31 cellular contexts compared by ENCODE assay signal in the genomic region with DNA sequence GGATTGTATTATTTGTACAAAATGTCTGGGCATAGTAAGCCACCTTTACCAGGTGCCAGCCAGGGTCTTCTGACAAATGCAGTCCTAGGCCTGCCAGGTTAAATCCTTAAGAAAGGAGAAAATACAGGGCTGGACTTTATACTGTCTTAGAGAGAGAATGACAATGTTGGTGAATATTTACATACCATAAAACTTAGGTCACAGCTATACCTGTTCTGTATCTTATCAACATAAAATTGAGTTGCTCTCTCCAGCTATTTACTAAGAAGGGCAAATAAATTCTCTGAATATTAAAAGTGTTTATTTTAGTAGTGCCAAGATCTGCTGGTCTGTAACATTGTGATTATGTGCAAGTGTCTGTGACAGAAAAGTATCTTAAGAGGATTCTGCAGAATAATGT.
"Had no signal": no experiment of that assay in that cellular context is flagged by ENCODE, and none has a peak within 500 bp of the region (broad histone marks: within the 10 kb centered on the region; RNA-seq: fewer than 3 reads in every experiment).

No MANE protein-coding gene starts in this region.

- H3K36me3 ChIP-seq: adrenal gland, WERI-Rb-1 had no signal

- H3K36me3 Mint-ChIP-seq: activated CD8-positive, alpha-beta memory T cell treated with anti-CD3 and anti-CD28 coated beads, Interleukin-2, amount 10 ng/mL, durations not matched to agents 7 days and 5 days; activated naive CD4-positive, alpha-beta T cell treated with anti-CD3 and anti-CD28 coated beads, Interleukin-2, amount 50 U/mL, for 24 hours; activated naive CD8-positive, alpha-beta T cell treated with anti-CD3 and anti-CD28 coated beads for 36 hours had no signal

- H3K9me3 Mint-ChIP-seq: activated CD8-positive, alpha-beta T cell treated with anti-CD3 and anti-CD28 coated beads for 36 hours had no signal

- H3K9me3 ChIP-seq: adrenal gland, body of pancreas had no signal

- H3K27ac ChIP-seq: adrenal gland, body of pancreas, WERI-Rb-1 had no signal

- H3K4me3 Mint-ChIP-seq: activated B cell treated with CpG ODN at 0.5 μM for 24 hours; activated CD8-positive, alpha-beta memory T cell treated with anti-CD3 and anti-CD28 coated beads, Interleukin-2, amount 10 ng/mL, durations not matched to agents 7 days and 5 days; activated CD8-positive, alpha-beta T cell treated with anti-CD3 and anti-CD28 coated beads for 36 hours; activated naive CD4-positive, alpha-beta T cell treated with anti-CD3 and anti-CD28 coated beads for 36 hours; activated naive CD4-positive, alpha-beta T cell treated with anti-CD3 and anti-CD28 coated beads, Interleukin-2, amount 50 U/mL, for 24 hours; activated naive CD8-positive, alpha-beta T cell treated with anti-CD3 and anti-CD28 coated beads for 36 hours; activated naive CD8-positive, alpha-beta T cell treated with anti-CD3 and anti-CD28 coated beads, Interleukin-2, amount 50 U/mL, for 24 hours; activated T-helper 1 cell treated with anti-CD3 and anti-CD28 coated beads, Interleukin-12 subunit alpha, Interleukin-12 subunit beta, Interleukin-2, Interleukin-4 antibody, amounts not matched to agents 30 ng/mL and 10 ng/mL and 1 ng/mL, durations not matched to agents 14 hours and 24 hours and 36 hours; T-helper 17 cell; T-helper 2 cell treated with Interferon-gamma antibody and Interleukin-4, amounts not matched to agents 5 μg/mL and 100 μg/mL, for 36 hours had no signal

- H3K4me1 ChIP-seq: adrenal gland, body of pancreas had no signal

- H3K27ac Mint-ChIP-seq: activated B cell treated with CpG ODN at 0.5 μM for 24 hours; activated CD8-positive, alpha-beta memory T cell treated with anti-CD3 and anti-CD28 coated beads, Interleukin-2, amount 10 ng/mL, durations not matched to agents 7 days and 5 days; activated CD8-positive, alpha-beta T cell treated with anti-CD3 and anti-CD28 coated beads for 36 hours; activated naive CD4-positive, alpha-beta T cell treated with anti-CD3 and anti-CD28 coated beads for 36 hours; activated naive CD4-positive, alpha-beta T cell treated with anti-CD3 and anti-CD28 coated beads, Interleukin-2, amount 50 U/mL, for 24 hours; activated naive CD8-positive, alpha-beta T cell treated with anti-CD3 and anti-CD28 coated beads for 36 hours; activated naive CD8-positive, alpha-beta T cell treated with anti-CD3 and anti-CD28 coated beads, Interleukin-2, amount 50 U/mL, for 24 hours; activated T-helper 1 cell treated with anti-CD3 and anti-CD28 coated beads, Interleukin-12 subunit alpha, Interleukin-12 subunit beta, Interleukin-2, Interleukin-4 antibody, amounts not matched to agents 30 ng/mL and 10 ng/mL and 1 ng/mL, durations not matched to agents 14 hours and 24 hours and 36 hours; activated T-helper 2 cell treated with anti-CD3 and anti-CD28 coated beads, Interferon-gamma antibody, Interleukin-2, Interleukin-4, amounts not matched to agents 10 μg/mL and 5 μg/mL and 100 μg/mL, durations not matched to agents 14 hours and 24 hours and 36 hours; T-helper 17 cell; T-helper 2 cell treated with Interferon-gamma antibody and Interleukin-4, amounts not matched to agents 5 μg/mL and 100 μg/mL, for 36 hours had no signal

- H3K4me3 ChIP-seq: adrenal gland, body of pancreas had no signal

- H3K27me3 ChIP-seq: adrenal gland, body of pancreas had no signal

- ATAC-seq: activated CD4-positive, CD25-positive, alpha-beta regulatory T cell treated with anti-CD3 and anti-CD28 coated beads, Interleukin-2, amount 50 U/mL, for 24 hours; activated CD8-positive, alpha-beta memory T cell treated with anti-CD3 and anti-CD28 coated beads, Interleukin-2, amount 10 ng/mL, durations not matched to agents 7 days and 5 days; activated CD8-positive, alpha-beta T cell treated with anti-CD3 and anti-CD28 coated beads for 36 hours; activated naive CD8-positive, alpha-beta T cell treated with anti-CD3 and anti-CD28 coated beads, Interleukin-2, amount 50 U/mL, for 24 hours; body of pancreas; esophagus mucosa; T-helper 17 cell had no signal

- H3K27me3 Mint-ChIP-seq: activated B cell treated with CpG ODN at 0.5 μM for 24 hours; activated CD8-positive, alpha-beta memory T cell treated with anti-CD3 and anti-CD28 coated beads, Interleukin-2, amount 10 ng/mL, durations not matched to agents 7 days and 5 days; activated CD8-positive, alpha-beta T cell treated with anti-CD3 and anti-CD28 coated beads for 36 hours; activated naive CD4-positive, alpha-beta T cell treated with anti-CD3 and anti-CD28 coated beads, Interleukin-2, amount 50 U/mL, for 24 hours; activated naive CD8-positive, alpha-beta T cell treated with anti-CD3 and anti-CD28 coated beads for 36 hours; activated naive CD8-positive, alpha-beta T cell treated with anti-CD3 and anti-CD28 coated beads, Interleukin-2, amount 50 U/mL, for 24 hours; T-helper 17 cell had no signal

- H3K4me1 Mint-ChIP-seq: activated B cell treated with CpG ODN at 0.5 μM for 24 hours; activated CD8-positive, alpha-beta memory T cell treated with anti-CD3 and anti-CD28 coated beads, Interleukin-2, amount 10 ng/mL, durations not matched to agents 7 days and 5 days; activated naive CD4-positive, alpha-beta T cell treated with anti-CD3 and anti-CD28 coated beads, Interleukin-2, amount 50 U/mL, for 24 hours; activated naive CD8-positive, alpha-beta T cell treated with anti-CD3 and anti-CD28 coated beads for 36 hours; activated naive CD8-positive, alpha-beta T cell treated with anti-CD3 and anti-CD28 coated beads, Interleukin-2, amount 50 U/mL, for 24 hours; T-helper 17 cell had no signal

- DNase-seq: activated B cell treated with CpG ODN at 0.5 μM for 24 hours; activated CD4-positive, alpha-beta T cell treated with anti-CD3 and anti-CD28 coated beads for 48 hours; activated CD4-positive, alpha-beta T cell treated with anti-CD3 and anti-CD28 coated beads, Interleukin-2, amount 50 U/mL, for 1 hour; activated CD4-positive, alpha-beta T cell treated with anti-CD3 and anti-CD28 coated beads, Interleukin-2, amount 50 U/mL, for 48 hours; activated CD8-positive, alpha-beta memory T cell treated with anti-CD3 and anti-CD28 coated beads, Interleukin-2, amount 10 ng/mL, durations not matched to agents 7 days and 5 days; activated CD8-positive, alpha-beta memory T cell treated with anti-CD3 and anti-CD28 coated beads, Interleukin-2, amount 50 U/mL, for 4 hours; activated CD8-positive, alpha-beta T cell treated with anti-CD3 and anti-CD28 coated beads for 36 hours; activated effector memory CD4-positive, alpha-beta T cell treated with anti-CD3 and anti-CD28 coated beads, Interleukin-2, amount 50 U/mL, for 16 hours; activated naive CD4-positive, alpha-beta T cell treated with anti-CD3 and anti-CD28 coated beads for 36 hours; activated naive CD8-positive, alpha-beta T cell treated with anti-CD3 and anti-CD28 coated beads for 36 hours; activated naive CD8-positive, alpha-beta T cell treated with anti-CD3 and anti-CD28 coated beads, Interleukin-2, amount 50 U/mL, for 24 hours; activated T-cell treated with anti-CD3 and anti-CD28 coated beads, Interleukin-2, amount 50 U/mL, for 1 hour; activated T-cell treated with anti-CD3 and anti-CD28 coated beads, Interleukin-2, amount 50 U/mL, for 48 hours; adrenal gland; amygdala; aorta; body of pancreas; caudate nucleus; effector CD8-positive, alpha-beta T cell; foreskin fibroblast; head of caudate nucleus; T-helper 1 cell; T-helper 17 cell; T1000; WERI-Rb-1 had no signal
